ENCODE assay signal across 26 cellular contexts in genomic region chr4:172851534-172851933, GRCh38.
DNase-seq lines count a peak whose midpoint lies in the region; ATAC-seq and TF ChIP-seq lines count a peak whose summit lies in the region.
"Had no signal": no experiment of that assay in that cellular context is flagged by ENCODE, and none has a peak within 500 bp of the region (broad histone marks: within the 10 kb centered on the region; RNA-seq: fewer than 3 reads in every experiment).

No MANE protein-coding gene starts in this region.

- H2BK5ac ChIP-seq in IMR-90 (ENCODE audit: low read depth, low read length, poor library complexity, severe bottlenecking), result peak overlapping the region; percentile 77

- POLR2A ChIA-PET in IMR-90 (lab: Charles Lee; ENCODE audit: unreplicated experiment), result no interaction called here

- peak overlapping the region; percentile 22; the same call in 1 of the 2 replicates for H4K5ac ChIP-seq in IMR-90 (ENCODE audit: low read depth, low read length)

- no peak for TF ChIP-seq RAD21 in IMR-90 (IDR thresholded peaks at IDR 0.05; ENCODE audit: low read length)

- peak overlapping the region; percentile 69; the same call in 1 of the 2 replicates for H3K14ac ChIP-seq in IMR-90 (replicated peaks; ENCODE audit: low read depth, low read length)

- H3K4me3 ChIP-seq in IMR-90 (ENCODE audit: insufficient read depth, low read depth, low read length) (no peak overlapping the region), cardiac fibroblast (replicated peaks in 1 of 2; ENCODE audit: low read depth in 2 of 2, low read length in 2 of 2) (no peak overlapping the region), psoas muscle (no peak overlapping the region)
- H3K4me3 ChIP-seq: BLaER1 treated with 17β-estradiol and CSF1 and Interleukin-3, amounts not matched to agents 10 nM and 100 nM; GM12878; lung; ovary; right atrium auricular region; spleen; upper lobe of left lung had no signal

- no TSS peak for BruUV-seq in IMR-90 (replicated peaks; lab: Mats Ljungman, UMichigan)

- H3K9me1 ChIP-seq in IMR-90 (ENCODE audit: insufficient read depth, low read length), result no peaks in the 10 kb centered on the region

- H3K56ac ChIP-seq in IMR-90 (ENCODE audit: extremely low read depth, insufficient read depth, low read length), result no peak overlapping the region

- H4K20me1 ChIP-seq in IMR-90 (ENCODE audit: insufficient read depth, low read length), result no peaks in the 10 kb centered on the region
- H4K20me1 ChIP-seq: BLaER1 treated with 17β-estradiol and CSF1 and Interleukin-3, amounts not matched to agents 10 nM and 100 nM had no signal

- TF ChIP-seq POLR2A in IMR-90 (IDR thresholded peaks at IDR 0.05; ENCODE audit: low read depth, low read length), result no peak

- H2AK5ac ChIP-seq in IMR-90 (ENCODE audit: low read depth, low read length), result peak overlapping the region; percentile 36; the same call in 1 of the 2 replicates

- no peaks in the 10 kb centered on the region for H3K36me3 ChIP-seq in IMR-90 (ENCODE audit: control insufficient read depth, insufficient read depth, low read length)
- H3K36me3 ChIP-seq in psoas muscle (ENCODE audit: insufficient read depth in 1 of 2, low read depth in 1 of 2), result no peaks in the 10 kb centered on the region
- H3K36me3 ChIP-seq: BLaER1 treated with 17β-estradiol and CSF1 and Interleukin-3, amounts not matched to agents 10 nM and 100 nM; ovary; right atrium auricular region; spleen; upper lobe of left lung had no signal

- TF ChIP-seq CTCF in IMR-90 (conservative IDR thresholded peaks at IDR 0.05; ENCODE audit: low read depth, low read length), result no peak
- TF ChIP-seq CTCF in cardiac fibroblast (IDR thresholded peaks at IDR 0.05; ENCODE audit: low read depth, low read length), result no peak
- no peak for TF ChIP-seq CTCF in GM20000 (IDR thresholded peaks at IDR 0.05; ENCODE audit: extremely low read depth, missing control alignments)
- TF ChIP-seq CTCF in psoas muscle (IDR thresholded peaks at IDR 0.05), result no peak

- peak overlapping the region; percentile 2 for H2AK9ac ChIP-seq in IMR-90 (replicated peaks; ENCODE audit: low read depth, low read length, poor library complexity)

- dilution Hi-C loops in IMR-90 (cut with HindIII; ENCODE audit: low sequenced_read_pairs, unreplicated experiment), result no loop called here

- ATAC-seq in IMR-90 (ENCODE audit: low read depth), result peak; percentile 68; the same call in 1 of the 2 replicates
- no peak for ATAC-seq in GM19328 (IDR thresholded peaks at IDR 0.05; ENCODE audit: unreplicated experiment)
- no peak for ATAC-seq in psoas muscle
- ATAC-seq: GM12878, T-cell had no signal

- no peak overlapping the region for H3K9ac ChIP-seq in IMR-90 (ENCODE audit: low read depth, low read length)
- H3K9ac ChIP-seq: BLaER1 treated with 17β-estradiol and CSF1 and Interleukin-3, amounts not matched to agents 10 nM and 100 nM had no signal

- no peaks in the 10 kb centered on the region for H3K79me1 ChIP-seq in IMR-90 (ENCODE audit: low read depth in 1 of 2, low read length in 2 of 2)

- H2BK15ac ChIP-seq in IMR-90 (ENCODE audit: low read depth, low read length), result peak overlapping the region; percentile 51; the same call in 2 of the 3 replicates

- in situ Hi-C loops in IMR-90 (cut with MboI; ENCODE audit: low sequenced_read_pairs), result no loop called here

- CTCF ChIA-PET in IMR-90 (lab: Yijun Ruan, JAX), result interaction anchor here (1.2 to 1.3 kb wide), 2 partner anchors 9 to 41 kb away, joined by 3 read pairs; no protein-coding TSS in a partner anchor

- intact Hi-C loops in IMR-90 (cut with micrococcal nuclease) (loop anchor here (5.0 kb wide), 1 partner anchor 146 kb away; no protein-coding TSS in a partner anchor), psoas muscle (cut with DNase I) (no loop called here)

- peak overlapping the region in 1 of 2 experiments; percentile 26; a peak in 2 of 4 replicates for H4K8ac ChIP-seq in IMR-90 (ENCODE audit: low read depth in 2 of 2, low read length in 2 of 2)

- H3K27me3 ChIP-seq in IMR-90 (ENCODE audit: control insufficient read depth, insufficient read depth, low read length), result no peaks in the 10 kb centered on the region
- H3K27me3 ChIP-seq in psoas muscle (ENCODE audit: insufficient read depth in 3 of 3, low read length in 2 of 3), result no peaks in the 10 kb centered on the region
- H3K27me3 ChIP-seq: BLaER1 treated with 17β-estradiol and CSF1 and Interleukin-3, amounts not matched to agents 10 nM and 100 nM; ovary; right atrium auricular region; spleen; upper lobe of left lung had no signal

- H3K4me2 ChIP-seq in IMR-90 (ENCODE audit: low read depth, low read length), result no peak overlapping the region; the same call in 1 of the 2 replicates

- H3K9me3 ChIP-seq in IMR-90 (ENCODE audit: control insufficient read depth, insufficient read depth, low read length), result no peaks in the 10 kb centered on the region
- H3K9me3 ChIP-seq in psoas muscle, result no peaks in the 10 kb centered on the region
- H3K9me3 ChIP-seq: BLaER1 treated with 17β-estradiol and CSF1 and Interleukin-3, amounts not matched to agents 10 nM and 100 nM; ovary; right atrium auricular region; spleen; upper lobe of left lung had no signal

- peak overlapping the region; percentile 15; the same call in 1 of the 2 replicates for H3K27ac ChIP-seq in IMR-90 (ENCODE audit: insufficient read depth, low read length)
- no peak overlapping the region for H3K27ac ChIP-seq in psoas muscle
- H3K27ac ChIP-seq: BLaER1 treated with 17β-estradiol and CSF1 and Interleukin-3, amounts not matched to agents 10 nM and 100 nM; ovary; right atrium auricular region; spleen; upper lobe of left lung had no signal

- peak overlapping the region; percentile 55 for H4K91ac ChIP-seq in IMR-90 (ENCODE audit: insufficient read depth, low read depth, low read length)

- peak overlapping the region; percentile 3 for H2AFZ ChIP-seq in IMR-90 (replicated peaks; ENCODE audit: low read length, poor library complexity)

- peak overlapping the region; percentile 31 for H3K4ac ChIP-seq in IMR-90 (ENCODE audit: low read depth, low read length)

- H2BK20ac ChIP-seq in IMR-90 (ENCODE audit: low read depth, low read length), result peak overlapping the region; percentile 90

- no CpG with 5 or more reads among the region's 1 CpG for WGBS in IMR-90 (ENCODE audit: extremely low coverage in 2 of 2, insufficient read length in 1 of 2), 2 experiments
- 0 to 22% (median 3%) methylated on average over 1 of the region's 1 CpG for WGBS in psoas muscle, 3 donors

- H2BK120ac ChIP-seq in IMR-90 (ENCODE audit: low read depth, low read length), result peak overlapping the region; percentile 85

- DNase-seq in COLO829 (ENCODE audit: low spot score), result peak; percentile 82
- DNase-seq in IMR-90, result peak; percentile 72
- peak; percentile 20 to 22 for DNase-seq in cardiac fibroblast (ENCODE audit: low read depth in 2 of 2)
- peak; percentile 51 for DNase-seq in kidney tubule cell (ENCODE audit: low spot score)
- no peak for DNase-seq in GM20000 (ENCODE audit: low spot score)
- no peak for DNase-seq in activated T-cell treated with anti-CD3 and anti-CD28 coated beads for 4 hours
- DNase-seq in psoas muscle, result no peak
- DNase-seq: activated CD4-positive, alpha-beta T cell treated with anti-CD3 and anti-CD28 coated beads, Interleukin-2, amount 50 U/mL, for 4 hours; activated CD4-positive, CD25-positive, alpha-beta regulatory T cell; activated naive CD4-positive, alpha-beta T cell treated with anti-CD3 and anti-CD28 coated beads for 36 hours; central memory CD4-positive, alpha-beta T cell; NCI-H1105; NCI-H187 treated with DMSO at 0.1 percent for 48 hours; NCI-H2171 treated with DMSO at 0.1 percent for 48 hours; NCI-H524; nephron progenitor cell; ovary; SHP77 treated with DMSO at 0.1 percent for 48 hours; spleen; T-cell; upper lobe of left lung had no signal

- H3K18ac ChIP-seq in IMR-90 (ENCODE audit: low read depth, low read length), result peak overlapping the region; percentile 85

- peak overlapping the region; percentile 7; the same call in 1 of the 2 replicates for H3K23ac ChIP-seq in IMR-90 (ENCODE audit: low read depth, low read length)

- no peaks in the 10 kb centered on the region; the same call in 1 of the 2 replicates for H3K4me1 ChIP-seq in IMR-90 (ENCODE audit: control insufficient read depth, insufficient read depth, low read length)
- H3K4me1 ChIP-seq in psoas muscle, result no peaks in the 10 kb centered on the region
- H3K4me1 ChIP-seq: right atrium auricular region, spleen, upper lobe of left lung had no signal

TF ChIP-seq in IMR-90, 13 proteins besides CTCF, POLR2A, EP300 and RAD21:
- peak; percentile 61 for TF ChIP-seq CEBPB (IDR thresholded peaks at IDR 0.05; ENCODE audit: low read depth, low read length)
- no peak for TF ChIP-seq CHD1 (IDR thresholded peaks at IDR 0.05; ENCODE audit: low read depth, low read length)
- TF ChIP-seq NFE2L2 (IDR thresholded peaks at IDR 0.05; ENCODE audit: low read depth, low read length), result peak; percentile 74

Comparison
In these comparisons a context has a peak if more than half of its experiments do, and no peak if none do; other contexts are left out.
1. DNase-seq: peak in COLO829 (single experiment), IMR-90 (single experiment), cardiac fibroblast (2 of 2) and kidney tubule cell (single experiment); none in GM20000 (single experiment), activated T-cell treated with anti-CD3 and anti-CD28 coated beads for 4 hours (single experiment) and psoas muscle (0 of 2).